ENCODE assay signal across 23 cellular contexts in genomic region chr4:102141855-102142254, GRCh38.
"Had no signal": no experiment of that assay in that cellular context is flagged by ENCODE, and none has a peak within 500 bp of the region (broad histone marks: within the 10 kb centered on the region; RNA-seq: fewer than 3 reads in every experiment).

No MANE protein-coding gene starts in this region.

- H3K36me3 ChIP-seq: esophagus muscularis mucosa, gastrocnemius medialis, heart right ventricle, left lung, lower lobe of right lung had no signal

- H3K9me3 ChIP-seq: esophagus muscularis mucosa, gastrocnemius medialis, heart right ventricle, left lung, lower lobe of right lung, mucosa of descending colon had no signal

- H3K27me3 ChIP-seq: dorsolateral prefrontal cortex, esophagus muscularis mucosa, gastrocnemius medialis, heart right ventricle, left lung had no signal

- DNase-seq: dermis blood vessel endothelial cell; dorsolateral prefrontal cortex; effector CD4-positive, alpha-beta T cell; effector memory CD4-positive, alpha-beta T cell; foreskin fibroblast; foreskin melanocyte; gastrocnemius medialis; glutamatergic neuron; head of caudate nucleus; heart right ventricle; hippocampal formation; left cardiac atrium; left lung; left ventricle myocardium superior; lower lobe of right lung; mesenchymal stem cell; mucosa of descending colon; naive B cell had no signal

- ATAC-seq: gastrocnemius medialis, heart right ventricle, left cardiac atrium, left lung, left ventricle myocardium superior, lower lobe of right lung, mucosa of descending colon had no signal

- H3K4me3 ChIP-seq: coronary artery, dorsolateral prefrontal cortex, esophagus muscularis mucosa, gastrocnemius medialis, heart right ventricle, left lung, lower lobe of right lung, mucosa of descending colon had no signal

- H3K27ac ChIP-seq: coronary artery, dorsolateral prefrontal cortex, esophagus muscularis mucosa, gastrocnemius medialis, heart right ventricle, left lung, lower lobe of right lung had no signal

- H3K4me1 ChIP-seq: esophagus muscularis mucosa, gastrocnemius medialis, left lung, lower lobe of right lung had no signal

- FAIRE-seq: endothelial cell of umbilical vein, islet of Langerhans, keratinocyte had no signal
